In genomic region chr1:46175243-46175642, GRCh38 we compare ENCODE assay signal across 11 cellular contexts. TPM values are rescaled to one million over a fixed set of nuclear protein-coding genes. Genes with fewer than 3 reads are reported as not detected.
DNase-seq lines count a peak whose midpoint lies in the region; ATAC-seq and TF ChIP-seq lines count a peak whose summit lies in the region.
"Had no signal": no experiment of that assay in that cellular context is flagged by ENCODE, and none has a peak within 500 bp of the region (broad histone marks: within the 10 kb centered on the region; RNA-seq: fewer than 3 reads in every experiment).

No MANE protein-coding gene starts in this region.

- H3K9ac ChIP-seq in smooth muscle cell (ENCODE audit: low read depth) = no peak overlapping the region

- peak overlapping the region; percentile 71 for H3K4me2 ChIP-seq in smooth muscle cell

- no peaks in the 10 kb centered on the region for H3K27me3 ChIP-seq in smooth muscle cell (ENCODE audit: low read depth)

- no peaks in the 10 kb centered on the region for H3K9me3 ChIP-seq in smooth muscle cell (replicated peaks; ENCODE audit: low read depth)

- H3K4me3 ChIP-seq in smooth muscle cell = no peak overlapping the region

- H2AFZ ChIP-seq in smooth muscle cell (ENCODE audit: low read depth) = no peak overlapping the region

- H3K36me3 ChIP-seq in smooth muscle cell (ENCODE audit: low read depth) = no peaks in the 10 kb centered on the region

- no peak for TF ChIP-seq CTCF in smooth muscle cell (IDR thresholded peaks at IDR 0.05; ENCODE audit: borderline replicate concordance, insufficient read depth, poor library complexity, severe bottlenecking)

- no peaks in the 10 kb centered on the region for H3F3A ChIP-seq in smooth muscle cell (ENCODE audit: low read depth)

- H3K27ac ChIP-seq in smooth muscle cell (ENCODE audit: low read depth) = peak overlapping the region; percentile 86

- H3K79me2 ChIP-seq in smooth muscle cell (ENCODE audit: low read depth) = no peaks in the 10 kb centered on the region

- peak; percentile 41 for ATAC-seq in GM18868 (IDR thresholded peaks at IDR 0.05; ENCODE audit: unreplicated experiment)

- peak; percentile 12 for DNase-seq in OCI-M1 (lab: John Stamatoyannopoulos, UW)
- DNase-seq in glomerular visceral epithelial cell (ENCODE audit: extremely low spot score) = peak; percentile 41
- DNase-seq in smooth muscle cell (lab: John Stamatoyannopoulos, UW; ENCODE audit: unreplicated experiment) = no peak
- no peak for DNase-seq in pons (ENCODE audit: low spot score)
- DNase-seq in cerebellar cortex (ENCODE audit: low spot score) = no peak
- DNase-seq in ureter (ENCODE audit: low spot score) = no peak
- DNase-seq: amniotic stem cell; effector CD4-positive, alpha-beta T cell; NCI-H526 had no signal

- 47% methylated on average over 3 of the region's 3 CpGs for WGBS in smooth muscle cell (ENCODE audit: low lambda C conversion rate)

- H4K20me1 ChIP-seq in smooth muscle cell (ENCODE audit: low read depth) = no peaks in the 10 kb centered on the region

- peaks cover 13% of the 10 kb centered on the region for H3K4me1 ChIP-seq in smooth muscle cell (ENCODE audit: low read depth)

RNA-seq across cellular contexts. Expression of gene TSPAN1, which starts 0.4 kb away (rescaled TPM):
- total RNA-seq in smooth muscle cell = 1.7 and 10.8 TPM in 2 replicates
- polyA plus RNA-seq in smooth muscle cell = 2.4 and 8.0 TPM in 2 replicates
- total RNA-seq in ureter = 144 TPM

RNA-seq across cellular contexts. Expression of gene P3R3URF, which starts 1.0 kb away (rescaled TPM):
- total RNA-seq in smooth muscle cell (not detected in 2 replicates), ureter (not detected)
- not detected in 2 replicates for polyA plus RNA-seq in smooth muscle cell
- total RNA-seq: left lobe of liver had no signal

RNA-seq across cellular contexts. Expression of gene POMGNT1, which starts 23.0 kb away (rescaled TPM):
- total RNA-seq in smooth muscle cell = 39.4 and 56.1 TPM in 2 replicates
- 72.4 and 91.0 TPM in 2 replicates for polyA plus RNA-seq in smooth muscle cell
- total RNA-seq in ureter = 99.6 TPM

RNA-seq across cellular contexts. Expression of gene LURAP1, which starts 27.9 kb away (rescaled TPM):
- total RNA-seq in smooth muscle cell (0.67 and 3.2 TPM in 2 replicates), ureter (8.5 TPM)
- polyA plus RNA-seq in smooth muscle cell = 0.85 and 1.4 TPM in 2 replicates

RNA-seq across cellular contexts. Expression of gene PIK3R3, which starts 42.8 kb away (rescaled TPM):
- total RNA-seq in smooth muscle cell (5.6 TPM in 2 replicates), ureter (55.8 TPM)
- 3.7 and 5.3 TPM in 2 replicates for polyA plus RNA-seq in smooth muscle cell

Comparison
In these comparisons a context has a peak if more than half of its experiments do, and no peak if none do; other contexts are left out.
1. DNase-seq: peak in OCI-M1 (single experiment) and glomerular visceral epithelial cell (single experiment); none in smooth muscle cell (single experiment), pons (single experiment), cerebellar cortex (single experiment) and ureter (single experiment).
2. RNA of gene TSPAN1, which starts 0.4 kb away (total RNA-seq): 144 TPM in ureter (single experiment); 1.7 to 10.8 TPM in smooth muscle cell; every median in the first group is over 10 times any median in the second.